9 cellular contexts compared by ENCODE assay signal in the genomic region with DNA sequence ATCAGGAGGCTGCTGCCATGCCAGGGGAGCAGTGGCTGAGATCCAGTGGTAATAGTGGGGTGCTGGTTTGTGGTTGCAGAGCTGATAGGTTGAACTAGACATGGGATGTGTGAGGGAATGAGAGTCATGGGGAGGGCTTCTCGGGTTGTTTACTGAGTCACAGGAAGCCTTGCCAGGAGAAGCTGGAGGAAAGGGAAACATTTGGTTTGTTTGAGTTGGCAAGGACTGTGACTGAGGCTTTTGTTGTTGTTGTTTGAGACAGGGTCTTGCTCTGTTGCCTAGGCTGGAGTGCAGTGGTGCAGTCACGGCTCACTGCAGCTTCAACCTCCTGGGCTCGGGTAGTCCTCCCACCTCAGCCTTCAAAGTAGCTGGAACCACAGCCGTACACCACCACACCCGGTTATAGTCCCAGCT. TPM values are rescaled to one million over a fixed set of nuclear protein-coding genes. Genes with fewer than 3 reads are reported as not detected.
DNase-seq lines count a peak whose midpoint lies in the region; ATAC-seq and TF ChIP-seq lines count a peak whose summit lies in the region.
"Had no signal": no experiment of that assay in that cellular context is flagged by ENCODE, and none has a peak within 500 bp of the region (broad histone marks: within the 10 kb centered on the region; RNA-seq: fewer than 3 reads in every experiment).

No MANE protein-coding gene starts in this region.

- POLR2A ChIA-PET in BJ (lab: Charles Lee) = no interaction called here

- H2AFZ ChIP-seq in GM23338 = no peak overlapping the region

- H3K36me3 Mint-ChIP-seq in GM23338 (ENCODE audit: low read depth) = peaks cover 80% of the 10 kb centered on the region

- H3K4me2 ChIP-seq in GM23338 = no peak overlapping the region

- TF ChIP-seq CTCF in BJ (IDR thresholded peaks at IDR 0.05; ENCODE audit: insufficient read depth, low read depth, low read length) = no peak
- TF ChIP-seq CTCF in coronary artery (IDR thresholded peaks at IDR 0.05) = no peak
- no peak for TF ChIP-seq CTCF in GM23338 (conservative IDR thresholded peaks at IDR 0.05; ENCODE audit: low read depth in 2 of 2)

- H3K27me3 ChIP-seq in BJ (ENCODE audit: control insufficient read depth, insufficient read depth, low read length) (no peaks in the 10 kb centered on the region), GM23338 (ENCODE audit: insufficient read depth) (no peaks in the 10 kb centered on the region)

- H3K27ac ChIP-seq in coronary artery (peak overlapping the region; percentile 11 to 87), GM23338 (ENCODE audit: low read depth) (no peak overlapping the region)

- no peak overlapping the region for H3K27ac Mint-ChIP-seq in GM23338
- H3K27ac Mint-ChIP-seq: WTC11 had no signal

- no peaks in the 10 kb centered on the region for H3F3A ChIP-seq in GM23338 (replicated peaks; ENCODE audit: low read depth)

- CTCF ChIA-PET in BJ (lab: Yijun Ruan, JAX) = interaction anchor here (0.8 to 3.4 kb wide), 5 partner anchors 12 to 115 kb away, joined by 3 to 11 read pairs (median 5); no protein-coding TSS in a partner anchor

- no peak overlapping the region for H3K4me3 Mint-ChIP-seq in GM23338
- H3K4me3 Mint-ChIP-seq: WTC11 had no signal

- no peaks in the 10 kb centered on the region for H3K79me2 ChIP-seq in GM23338 (replicated peaks; ENCODE audit: insufficient read depth)

- H3K9me3 Mint-ChIP-seq in GM23338 = 0 out of 3 replicates have a peak, but pooled peaks cover 2% of the 10 kb centered on the region
- H3K9me3 Mint-ChIP-seq: WTC11 had no signal

- peaks cover 2% of the 10 kb centered on the region for H3K27me3 Mint-ChIP-seq in GM23338 (ENCODE audit: insufficient read depth, low read depth, poor library complexity)

- ATAC-seq in GM23338 = no peak
- ATAC-seq: WTC11 had no signal

- H3K4me1 Mint-ChIP-seq in GM23338 = no peaks in the 10 kb centered on the region
- H3K4me1 Mint-ChIP-seq: WTC11 had no signal

- no peaks in the 10 kb centered on the region for H3K9me2 ChIP-seq in GM23338 (ENCODE audit: insufficient read depth)

- no peak overlapping the region for H3K4me3 ChIP-seq in BJ (ENCODE audit: low read depth, low read length)
- H3K4me3 ChIP-seq in coronary artery = peak overlapping the region; percentile 31
- H3K4me3 ChIP-seq in GM23338 = no peak overlapping the region

- H3K4me1 ChIP-seq in GM23338 (ENCODE audit: insufficient read depth) = no peaks in the 10 kb centered on the region

- DNase-seq in BJ (ENCODE audit: low read depth) (peak; percentile 74), NCI-H2196 treated with DMSO at 0.1 percent for 48 hours (lab: John Stamatoyannopoulos, UW; ENCODE audit: unreplicated experiment) (peak; percentile 31), coronary artery (ENCODE audit: low spot score) (peak; percentile 74), myocyte (ENCODE audit: low read depth) (peak; percentile 72), middle frontal gyrus (ENCODE audit: extremely low spot score, low spot score) (no peak), NCI-H1417 (lab: John Stamatoyannopoulos, UW) (no peak), NCI-H146 (lab: John Stamatoyannopoulos, UW) (no peak), GM23338 (ENCODE audit: low spot score) (no peak)

- H4K20me1 ChIP-seq in GM23338 (replicated peaks; ENCODE audit: insufficient read depth) = peaks cover 10% of the 10 kb centered on the region

- H3K36me3 ChIP-seq in BJ (ENCODE audit: control insufficient read depth, insufficient read depth, low read length) (peaks cover 14% of the 10 kb centered on the region), GM23338 (ENCODE audit: insufficient read depth) (peaks cover 24% of the 10 kb centered on the region)

TF ChIP-seq in GM23338, 12 proteins besides CTCF, POLR2A, EP300 and RAD21 (continues in another document):
- no peak for TF ChIP-seq STAT1 (IDR thresholded peaks at IDR 0.05; ENCODE audit: unreplicated experiment)
- TF ChIP-seq, protein P1, sequence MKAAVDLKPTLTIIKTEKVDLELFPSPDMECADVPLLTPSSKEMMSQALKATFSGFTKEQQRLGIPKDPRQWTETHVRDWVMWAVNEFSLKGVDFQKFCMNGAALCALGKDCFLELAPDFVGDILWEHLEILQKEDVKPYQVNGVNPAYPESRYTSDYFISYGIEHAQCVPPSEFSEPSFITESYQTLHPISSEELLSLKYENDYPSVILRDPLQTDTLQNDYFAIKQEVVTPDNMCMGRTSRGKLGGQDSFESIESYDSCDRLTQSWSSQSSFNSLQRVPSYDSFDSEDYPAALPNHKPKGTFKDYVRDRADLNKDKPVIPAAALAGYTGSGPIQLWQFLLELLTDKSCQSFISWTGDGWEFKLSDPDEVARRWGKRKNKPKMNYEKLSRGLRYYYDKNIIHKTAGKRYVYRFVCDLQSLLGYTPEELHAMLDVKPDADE (IDR thresholded peaks at IDR 0.05) = no peak
- no peak for TF ChIP-seq POLR2AphosphoS5 (IDR thresholded peaks at IDR 0.05; ENCODE audit: low read depth)
- TF ChIP-seq JUNB (IDR thresholded peaks at IDR 0.05; ENCODE audit: unreplicated experiment) = no peak
- TF ChIP-seq, protein P2, sequence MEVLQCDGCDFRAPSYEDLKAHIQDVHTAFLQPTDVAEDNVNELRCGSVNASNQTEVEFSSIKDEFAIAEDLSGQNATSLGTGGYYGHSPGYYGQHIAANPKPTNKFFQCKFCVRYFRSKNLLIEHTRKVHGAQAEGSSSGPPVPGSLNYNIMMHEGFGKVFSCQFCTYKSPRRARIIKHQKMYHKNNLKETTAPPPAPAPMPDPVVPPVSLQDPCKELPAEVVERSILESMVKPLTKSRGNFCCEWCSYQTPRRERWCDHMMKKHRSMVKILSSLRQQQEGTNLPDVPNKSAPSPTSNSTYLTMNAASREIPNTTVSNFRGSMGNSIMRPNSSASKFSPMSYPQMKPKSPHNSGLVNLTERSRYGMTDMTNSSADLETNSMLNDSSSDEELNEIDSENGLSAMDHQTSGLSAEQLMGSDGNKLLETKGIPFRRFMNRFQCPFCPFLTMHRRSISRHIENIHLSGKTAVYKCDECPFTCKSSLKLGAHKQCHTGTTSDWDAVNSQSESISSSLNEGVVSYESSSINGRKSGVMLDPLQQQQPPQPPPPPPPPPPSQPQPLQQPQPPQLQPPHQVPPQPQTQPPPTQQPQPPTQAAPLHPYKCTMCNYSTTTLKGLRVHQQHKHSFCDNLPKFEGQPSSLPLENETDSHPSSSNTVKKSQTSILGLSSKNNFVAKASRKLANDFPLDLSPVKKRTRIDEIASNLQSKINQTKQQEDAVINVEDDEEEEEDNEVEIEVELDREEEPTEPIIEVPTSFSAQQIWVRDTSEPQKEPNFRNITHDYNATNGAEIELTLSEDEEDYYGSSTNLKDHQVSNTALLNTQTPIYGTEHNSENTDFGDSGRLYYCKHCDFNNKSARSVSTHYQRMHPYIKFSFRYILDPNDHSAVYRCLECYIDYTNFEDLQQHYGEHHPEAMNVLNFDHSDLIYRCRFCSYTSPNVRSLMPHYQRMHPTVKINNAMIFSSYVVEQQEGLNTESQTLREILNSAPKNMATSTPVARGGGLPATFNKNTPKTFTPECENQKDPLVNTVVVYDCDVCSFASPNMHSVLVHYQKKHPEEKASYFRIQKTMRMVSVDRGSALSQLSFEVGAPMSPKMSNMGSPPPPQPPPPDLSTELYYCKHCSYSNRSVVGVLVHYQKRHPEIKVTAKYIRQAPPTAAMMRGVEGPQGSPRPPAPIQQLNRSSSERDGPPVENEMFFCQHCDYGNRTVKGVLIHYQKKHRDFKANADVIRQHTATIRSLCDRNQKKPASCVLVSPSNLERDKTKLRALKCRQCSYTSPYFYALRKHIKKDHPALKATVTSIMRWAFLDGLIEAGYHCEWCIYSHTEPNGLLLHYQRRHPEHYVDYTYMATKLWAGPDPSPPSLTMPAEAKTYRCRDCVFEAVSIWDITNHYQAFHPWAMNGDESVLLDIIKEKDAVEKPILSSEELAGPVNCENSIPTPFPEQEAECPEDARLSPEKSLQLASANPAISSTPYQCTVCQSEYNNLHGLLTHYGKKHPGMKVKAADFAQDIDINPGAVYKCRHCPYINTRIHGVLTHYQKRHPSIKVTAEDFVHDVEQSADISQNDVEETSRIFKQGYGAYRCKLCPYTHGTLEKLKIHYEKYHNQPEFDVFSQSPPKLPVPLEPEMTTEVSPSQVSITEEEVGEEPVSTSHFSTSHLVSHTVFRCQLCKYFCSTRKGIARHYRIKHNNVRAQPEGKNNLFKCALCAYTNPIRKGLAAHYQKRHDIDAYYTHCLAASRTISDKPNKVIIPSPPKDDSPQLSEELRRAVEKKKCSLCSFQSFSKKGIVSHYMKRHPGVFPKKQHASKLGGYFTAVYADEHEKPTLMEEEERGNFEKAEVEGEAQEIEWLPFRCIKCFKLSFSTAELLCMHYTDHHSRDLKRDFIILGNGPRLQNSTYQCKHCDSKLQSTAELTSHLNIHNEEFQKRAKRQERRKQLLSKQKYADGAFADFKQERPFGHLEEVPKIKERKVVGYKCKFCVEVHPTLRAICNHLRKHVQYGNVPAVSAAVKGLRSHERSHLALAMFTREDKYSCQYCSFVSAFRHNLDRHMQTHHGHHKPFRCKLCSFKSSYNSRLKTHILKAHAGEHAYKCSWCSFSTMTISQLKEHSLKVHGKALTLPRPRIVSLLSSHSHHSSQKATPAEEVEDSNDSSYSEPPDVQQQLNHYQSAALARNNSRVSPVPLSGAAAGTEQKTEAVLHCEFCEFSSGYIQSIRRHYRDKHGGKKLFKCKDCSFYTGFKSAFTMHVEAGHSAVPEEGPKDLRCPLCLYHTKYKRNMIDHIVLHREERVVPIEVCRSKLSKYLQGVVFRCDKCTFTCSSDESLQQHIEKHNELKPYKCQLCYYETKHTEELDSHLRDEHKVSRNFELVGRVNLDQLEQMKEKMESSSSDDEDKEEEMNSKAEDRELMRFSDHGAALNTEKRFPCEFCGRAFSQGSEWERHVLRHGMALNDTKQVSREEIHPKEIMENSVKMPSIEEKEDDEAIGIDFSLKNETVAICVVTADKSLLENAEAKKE (CRISPR knock-in tag; IDR thresholded peaks at IDR 0.05) = no peak
- no peak for TF ChIP-seq ZNF114 (CRISPR knock-in tag; IDR thresholded peaks at IDR 0.05)

RNA-seq across cellular contexts. Expression of a gene that starts 49.3 kb away (rescaled TPM):
- 7.0 and 7.2 TPM in 2 replicates for polyA plus RNA-seq in BJ (2011; rRNA removed)
- 23.8 and 24.4 TPM in 2 replicates for polyA minus RNA-seq in BJ (2011; rRNA and poly(A)+ RNA removed)
- total RNA-seq in myocyte = 25.7 and 28.0 TPM in 2 replicates
- 28.9 TPM for polyA plus RNA-seq in myocyte (2012)
- 61.2 and 65.3 TPM in 2 replicates for total RNA-seq in GM23338 (2014; rRNA removed; shearing (Covaris generic))
- 27.4 and 28.2 TPM in 2 replicates for polyA plus RNA-seq in GM23338 (2016; fragmentation: Nextera tagmentation; extraction: Ambion mirVana)

RNA-seq across cellular contexts. Expression of a gene that starts 55.1 kb away (rescaled TPM):
- polyA plus RNA-seq in BJ (2011; rRNA removed) = not detected in 2 replicates
- not detected in 2 replicates for polyA minus RNA-seq in BJ (2011; rRNA and poly(A)+ RNA removed)
- total RNA-seq in myocyte = not detected in 2 replicates
- not detected for polyA plus RNA-seq in myocyte (2012)
- not detected in 2 replicates for total RNA-seq in GM23338 (2014; rRNA removed; shearing (Covaris generic))
- polyA plus RNA-seq in GM23338 (2016; fragmentation: Nextera tagmentation; extraction: Ambion mirVana) = not detected in 2 replicates
- total RNA-seq: WTC11 had no signal

Comparison
In these comparisons a context has a peak if more than half of its experiments do, and no peak if none do; other contexts are left out.
1. DNase-seq: peak in BJ (single experiment), NCI-H2196 treated with DMSO at 0.1 percent for 48 hours (single experiment), coronary artery (single experiment) and myocyte (single experiment); none in middle frontal gyrus (single experiment), NCI-H1417 (0 of 3), NCI-H146 (single experiment) and GM23338 (single experiment).